1 cellular context compared by ENCODE assay signal in the genomic region with DNA sequence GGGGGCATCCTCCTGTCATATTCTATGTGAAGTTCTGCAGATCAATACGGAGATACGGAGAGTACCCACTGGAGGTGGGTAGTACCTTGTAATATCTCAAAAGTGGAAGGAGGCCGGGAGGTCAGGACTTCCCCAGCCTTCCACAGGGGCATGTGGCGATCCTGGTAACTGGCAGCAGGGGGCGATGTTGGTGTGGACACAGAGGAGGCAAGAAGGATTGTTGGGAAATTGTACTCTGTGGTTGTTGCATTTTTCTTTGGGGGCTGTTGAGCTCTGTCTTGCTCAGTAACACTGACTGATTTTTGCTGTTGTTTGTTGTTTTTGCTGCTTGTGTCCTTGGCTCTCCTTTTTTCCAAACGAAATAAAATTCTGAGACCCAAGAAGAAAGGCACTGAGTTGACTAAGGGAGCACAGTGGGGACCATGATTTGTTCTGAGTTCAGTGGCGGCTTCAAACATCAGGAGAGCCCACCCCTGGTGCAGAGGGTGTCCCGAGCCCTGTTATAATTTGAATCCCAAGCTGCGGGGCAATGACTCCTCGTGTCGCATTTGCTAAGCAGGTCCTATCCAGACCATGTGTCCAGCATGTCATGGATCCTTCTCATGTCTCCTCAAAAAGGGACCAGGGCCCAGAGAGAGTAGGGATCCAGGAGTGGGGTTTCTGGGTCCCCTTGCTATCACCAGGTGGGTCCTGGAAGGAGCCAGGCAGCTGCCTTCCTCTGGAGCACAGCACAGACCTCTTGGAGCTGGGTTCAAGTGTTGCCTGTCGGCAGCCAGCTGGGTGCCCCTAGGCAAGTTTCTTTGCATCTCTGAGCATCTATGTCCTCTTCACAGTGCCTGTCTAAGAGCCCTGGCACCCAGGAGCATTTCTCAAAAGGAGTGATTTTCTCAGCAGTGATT.
A peak's percentile ranks its signal among the peaks of the same experiment; 100 is the strongest.
TF ChIP-seq lines count a peak whose summit lies in the region.

No MANE protein-coding gene starts in this region.

TF ChIP-seq in H1, 55 proteins besides CTCF, POLR2A, EP300 and RAD21:
- TF ChIP-seq POU5F1 (IDR thresholded peaks at IDR 0.05; ENCODE audit: low read depth, low read length) (no peak), CEBPB (IDR thresholded peaks at IDR 0.05; ENCODE audit: low read depth, low read length) (peak; percentile 60; the same call in 1 of the 2 replicates), GABPA (IDR thresholded peaks at IDR 0.05; ENCODE audit: borderline replicate concordance, insufficient read depth, low read length) (0 out of 2 replicates have a peak, but pooled peaks have one; percentile 36), CHD2 (IDR thresholded peaks at IDR 0.05; ENCODE audit: low read length) (no peak)
- TF ChIP-seq, protein P1, sequence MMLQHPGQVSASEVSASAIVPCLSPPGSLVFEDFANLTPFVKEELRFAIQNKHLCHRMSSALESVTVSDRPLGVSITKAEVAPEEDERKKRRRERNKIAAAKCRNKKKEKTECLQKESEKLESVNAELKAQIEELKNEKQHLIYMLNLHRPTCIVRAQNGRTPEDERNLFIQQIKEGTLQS (IDR thresholded peaks at IDR 0.05; ENCODE audit: insufficient read depth, low read depth, low read length), result no peak
- TF ChIP-seq, protein P2, sequence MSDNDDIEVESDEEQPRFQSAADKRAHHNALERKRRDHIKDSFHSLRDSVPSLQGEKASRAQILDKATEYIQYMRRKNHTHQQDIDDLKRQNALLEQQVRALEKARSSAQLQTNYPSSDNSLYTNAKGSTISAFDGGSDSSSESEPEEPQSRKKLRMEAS (IDR thresholded peaks at IDR 0.05), result peak; percentile 59
TF ChIP-seq in H1: peak in this region for 3.
